In the genomic region with DNA sequence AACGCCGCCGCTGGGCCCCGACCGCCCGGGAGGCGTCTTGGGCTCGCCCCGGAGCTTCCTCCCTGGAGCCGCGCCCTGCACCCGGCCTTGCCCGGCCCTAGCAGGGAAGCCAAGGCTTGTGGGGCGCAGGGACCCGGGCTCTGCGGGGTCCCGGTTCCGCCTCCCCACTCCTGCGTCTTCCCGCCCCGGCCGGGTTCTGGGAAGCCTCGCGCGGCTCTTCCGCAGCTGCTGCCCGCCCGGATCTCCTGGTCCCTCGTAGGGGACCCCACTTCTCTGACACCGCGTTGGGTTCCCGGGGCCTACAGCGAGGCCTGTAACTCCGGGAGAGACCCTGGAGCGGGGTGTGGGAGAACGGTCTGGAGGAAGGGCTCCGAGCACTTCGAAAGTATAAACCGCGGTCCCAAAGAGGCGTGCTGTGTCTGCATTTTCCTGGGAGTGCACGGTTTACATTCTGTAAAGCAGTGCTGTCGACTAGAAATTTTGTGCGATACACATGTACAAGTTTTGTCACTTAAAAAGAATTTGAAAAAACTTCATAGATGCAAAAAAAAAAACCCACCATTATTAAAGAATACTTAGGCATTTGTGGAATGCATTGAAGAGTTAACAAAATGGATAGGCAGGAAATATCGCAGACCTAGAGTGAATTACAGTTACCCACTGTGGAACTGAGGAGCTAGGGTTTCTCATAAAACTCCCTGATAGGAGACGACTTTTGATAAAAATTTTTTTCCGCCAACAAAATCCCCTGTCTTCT, we compare ENCODE assay signal across 1 cellular context.
TF ChIP-seq lines count a peak whose summit lies in the region.

No MANE protein-coding gene starts in this region.

TF ChIP-seq in GM12878, 131 proteins besides CTCF, POLR2A, EP300 and RAD21:
- TF ChIP-seq ASH2L (IDR thresholded peaks at IDR 0.05; ENCODE audit: borderline replicate concordance, low read depth), result 0 out of 2 replicates have a peak, but pooled peaks have one; percentile 9
